ENCODE assay signal across 25 cellular contexts in the genomic region with DNA sequence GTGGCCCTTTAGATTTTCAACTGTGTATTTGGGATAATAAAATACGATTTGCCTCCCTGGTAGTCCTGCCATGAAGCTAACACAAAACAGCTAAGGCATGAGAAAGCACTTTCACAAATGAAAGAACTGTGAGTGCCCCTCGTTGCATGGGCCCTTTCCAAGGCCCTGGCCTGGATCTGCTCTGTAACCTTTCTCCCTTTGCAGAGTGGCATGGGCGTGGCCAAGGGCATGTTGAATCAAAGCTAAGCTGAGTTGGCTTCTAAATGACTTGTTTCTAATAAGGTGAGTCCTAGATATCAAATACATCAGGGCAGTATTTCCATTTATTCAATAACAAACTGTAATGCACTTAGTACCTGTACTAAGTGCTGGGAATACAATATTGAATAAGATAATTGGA.
"Had no signal": no experiment of that assay in that cellular context is flagged by ENCODE, and none has a peak within 500 bp of the region (broad histone marks: within the 10 kb centered on the region; RNA-seq: fewer than 3 reads in every experiment).

No MANE protein-coding gene starts in this region.

- H3K4me1 ChIP-seq: right atrium auricular region, right lobe of liver, stomach, testis, tibial artery, upper lobe of right lung had no signal

- DNase-seq: hippocampal formation; kidney; left colon; left ventricle myocardium inferior; mesendoderm; midbrain; mucosa of descending colon; naive thymus-derived CD4-positive, alpha-beta T cell; ovary; stimulated activated CD4-positive, alpha-beta T cell treated with anti-CD3 and anti-CD28 coated beads, Interleukin-12 subunit alpha, Interleukin-12 subunit beta, amount 100 ng/mL, for 4 hours; stimulated activated CD4-positive, alpha-beta T cell treated with anti-CD3 and anti-CD28 coated beads, Interleukin-15, amount 100 ng/mL, for 24 hours; stimulated activated CD4-positive, alpha-beta T cell treated with anti-CD3 and anti-CD28 coated beads, Interleukin-2, amount 100 ng/mL, for 24 hours; stimulated activated CD4-positive, alpha-beta T cell treated with anti-CD3 and anti-CD28 coated beads, Interleukin-4, amount 100 ng/mL, for 1 hour; stimulated activated naive B cell treated with anti-CD40 and anti-IgM and Interleukin-4, amounts not matched to agents 10 μg/mL and 1 μg/mL and 100 μg/mL, for 72 hours; stimulated activated naive CD8-positive, alpha-beta T cell treated with anti-CD3 and anti-CD28 coated beads, Interleukin-15, Interleukin-2, amounts not matched to agents 100 U/mL and 50 U/mL, for 24 hours; stomach; testis; tibial artery; trophoblast cell; upper lobe of right lung had no signal

- H3K27me3 ChIP-seq: ovary, right atrium auricular region, right lobe of liver, stomach, testis, tibial artery, upper lobe of right lung had no signal

- ATAC-seq: left colon; mucosa of descending colon; naive thymus-derived CD4-positive, alpha-beta T cell; natural killer cell treated with Interleukin-12 subunit alpha and Interleukin-12 subunit beta and Interleukin-15 and Interleukin-18, amount 100 ng/mL, for 72 hours; stimulated activated naive B cell treated with anti-CD40 and anti-IgM and Interleukin-4, amounts not matched to agents 10 μg/mL and 1 μg/mL and 100 μg/mL, for 72 hours; stimulated activated naive CD8-positive, alpha-beta T cell treated with anti-CD3 and anti-CD28 coated beads, Interleukin-15, Interleukin-2, amounts not matched to agents 100 U/mL and 50 U/mL, for 24 hours; upper lobe of right lung had no signal

- H3K4me3 ChIP-seq: left ventricle myocardium inferior, lung, mucosa of descending colon, ovary, right atrium auricular region, right lobe of liver, stomach, testis, tibial artery, upper lobe of right lung had no signal

- H3K9me3 ChIP-seq: left ventricle myocardium inferior, mucosa of descending colon, ovary, right atrium auricular region, right lobe of liver, stomach, testis, tibial artery, upper lobe of right lung had no signal

- FAIRE-seq: kidney, urothelium cell line had no signal

- H3K27ac ChIP-seq: left ventricle myocardium inferior, ovary, right atrium auricular region, right lobe of liver, stomach, testis, tibial artery, upper lobe of right lung had no signal

- H3K36me3 ChIP-seq: left ventricle myocardium inferior, ovary, right atrium auricular region, right lobe of liver, stomach, tibial artery, upper lobe of right lung had no signal
